15 cellular contexts compared by ENCODE assay signal in genomic region chr16:3935921-3936320, GRCh38. TPM values are rescaled to one million over a fixed set of nuclear protein-coding genes. Genes with fewer than 3 reads are reported as not detected.
DNase-seq lines count a peak whose midpoint lies in the region; ATAC-seq and TF ChIP-seq lines count a peak whose summit lies in the region.
"Had no signal": no experiment of that assay in that cellular context is flagged by ENCODE, and none has a peak within 500 bp of the region (broad histone marks: within the 10 kb centered on the region; RNA-seq: fewer than 3 reads in every experiment).

No MANE protein-coding gene starts in this region.

- peak overlapping the region; percentile 43; the same call in 1 of the 2 replicates for H2AFZ ChIP-seq in GM23338
- no peak overlapping the region for H2AFZ ChIP-seq in trophoblast cell (ENCODE audit: insufficient read depth, low read length, poor library complexity)

- no TSS peak for BruUV-seq in Panc1 (replicated peaks; lab: Mats Ljungman, UMichigan)

- H2BK5ac ChIP-seq in trophoblast cell (ENCODE audit: low read depth, low read length, poor library complexity): no peak overlapping the region

- in situ Hi-C loops in Panc1 (cut with HindIII; ENCODE audit: low pct_unique_long_range_greater_than_20kb, low sequenced_read_pairs): no loop called here

- H3K4me3 Mint-ChIP-seq in GM23338: no peak overlapping the region
- H3K4me3 Mint-ChIP-seq: CD8-positive, alpha-beta memory T cell; IgD-negative memory B cell had no signal

- H3K4me3 ChIP-seq in GM23338 (no peak overlapping the region), Panc1 (ENCODE audit: low read depth in 2 of 2, low read length in 2 of 2) (no peak overlapping the region), lower lobe of right lung (no peak overlapping the region), trophoblast cell (ENCODE audit: low read depth, low read length) (no peak overlapping the region), upper lobe of left lung (no peak overlapping the region), testis (no peak overlapping the region)
- H3K4me3 ChIP-seq: BLaER1 had no signal

- H3K9me3 ChIP-seq in Panc1 (ENCODE audit: control insufficient read depth, insufficient read depth, low read depth, low read length) (no peaks in the 10 kb centered on the region), lower lobe of right lung (no peaks in the 10 kb centered on the region), trophoblast cell (ENCODE audit: insufficient read depth, low read depth, low read length) (no peaks in the 10 kb centered on the region), upper lobe of left lung (no peaks in the 10 kb centered on the region), testis (no peaks in the 10 kb centered on the region)
- H3K9me3 ChIP-seq: BLaER1, Caco-2 had no signal

- H4K8ac ChIP-seq in trophoblast cell (ENCODE audit: low read depth, low read length): no peak overlapping the region

- H3K23ac ChIP-seq in trophoblast cell (ENCODE audit: low read length): no peak overlapping the region

- POLR2A ChIA-PET in Panc1 (lab: Charles Lee): no interaction called here

- H3K27ac ChIP-seq in GM23338 (ENCODE audit: low read depth) (no peak overlapping the region), Panc1 (ENCODE audit: low read length) (peak overlapping the region; percentile 81; the same call in 1 of the 2 replicates), lower lobe of right lung (no peak overlapping the region), trophoblast cell (ENCODE audit: low read depth, low read length) (no peak overlapping the region), upper lobe of left lung (no peak overlapping the region), testis (no peak overlapping the region)
- H3K27ac ChIP-seq: BLaER1 had no signal

- no peaks in the 10 kb centered on the region; the same call in 2 of the 3 replicates for H3K36me3 Mint-ChIP-seq in GM23338 (ENCODE audit: low read depth)
- H3K36me3 Mint-ChIP-seq: CD8-positive, alpha-beta memory T cell; IgD-negative memory B cell had no signal

- H3K4me1 ChIP-seq in GM23338 (ENCODE audit: insufficient read depth) (peaks cover 5% of the 10 kb centered on the region), Panc1 (ENCODE audit: control insufficient read depth, insufficient read depth, low read length) (peaks cover 29% of the 10 kb centered on the region), lower lobe of right lung (peaks cover 12% of the 10 kb centered on the region), trophoblast cell (ENCODE audit: control insufficient read depth in 1 of 2, insufficient read depth in 2 of 2, low read length in 2 of 2) (peaks cover 5 to 10% of the 10 kb centered on the region in 2 experiments), upper lobe of left lung (peaks cover 9 to 14% (median 12%) of the 10 kb centered on the region in 4 donors), testis (no peaks in the 10 kb centered on the region)

- TF ChIP-seq CTCF in GM23338 (conservative IDR thresholded peaks at IDR 0.05; ENCODE audit: low read depth in 2 of 2) (no peak), Panc1 (IDR thresholded peaks at IDR 0.05) (no peak), lower lobe of right lung (IDR thresholded peaks at IDR 0.05) (no peak), upper lobe of left lung (IDR thresholded peaks at IDR 0.05) (no peak), testis (IDR thresholded peaks at IDR 0.05) (no peak)

- H3K14ac ChIP-seq in trophoblast cell (ENCODE audit: low read length): no peak overlapping the region

- peaks cover 4% of the 10 kb centered on the region for H3K27me3 Mint-ChIP-seq in GM23338 (ENCODE audit: insufficient read depth, low read depth, poor library complexity)

- TF ChIP-seq POLR2A in upper lobe of left lung (IDR thresholded peaks at IDR 0.05) (no peak), testis (IDR thresholded peaks at IDR 0.05) (no peak)

- no peaks in the 10 kb centered on the region for H3K9me3 Mint-ChIP-seq in GM23338
- H3K9me3 Mint-ChIP-seq: CD8-positive, alpha-beta memory T cell had no signal

- CTCF ChIA-PET in Panc1 (lab: Charles Lee): no interaction called here

- no peak overlapping the region for H3K4me2 ChIP-seq in GM23338
- H3K4me2 ChIP-seq in trophoblast cell (ENCODE audit: low read length): no peak overlapping the region

- H3K27me3 ChIP-seq in GM23338 (ENCODE audit: insufficient read depth): no peaks in the 10 kb centered on the region
- no peaks in the 10 kb centered on the region for H3K27me3 ChIP-seq in Panc1 (ENCODE audit: control insufficient read depth, insufficient read depth, low read length)
- no peaks in the 10 kb centered on the region for H3K27me3 ChIP-seq in lower lobe of right lung (ENCODE audit: low read depth)
- no peaks in the 10 kb centered on the region for H3K27me3 ChIP-seq in trophoblast cell (ENCODE audit: insufficient read depth, low read length)
- no peaks in the 10 kb centered on the region for H3K27me3 ChIP-seq in upper lobe of left lung
- no peaks in the 10 kb centered on the region for H3K27me3 ChIP-seq in testis
- H3K27me3 ChIP-seq: BLaER1 had no signal

- ATAC-seq in GM23338: no peak
- ATAC-seq in Panc1: no peak
- ATAC-seq in lower lobe of right lung: no peak
- no peak for ATAC-seq in GM18907 (IDR thresholded peaks at IDR 0.05; ENCODE audit: unreplicated experiment)
- ATAC-seq in upper lobe of left lung (ENCODE audit: low FRiP score in 2 of 2): no peak
- ATAC-seq in GM21367 (IDR thresholded peaks at IDR 0.05; ENCODE audit: unreplicated experiment): no peak

- peak overlapping the region; percentile 4 for H2AK5ac ChIP-seq in trophoblast cell (ENCODE audit: low read length)

- DNase-seq in GM23338 (ENCODE audit: low spot score) (no peak), Panc1 (ENCODE audit: low read depth, low spot score) (no peak), lower lobe of right lung (peak; percentile 31), trophoblast cell (no peak), upper lobe of left lung (no peak), testis (no peak)
- DNase-seq: 8988T; AML-193; Caco-2; CD8-positive, alpha-beta memory T cell; DMS53 had no signal

- no peak for TF ChIP-seq EP300 in upper lobe of left lung (IDR thresholded peaks at IDR 0.05)

- WGBS in trophoblast cell (ENCODE audit: extremely low coverage, insufficient coverage, insufficient read length): no CpG with 5 or more reads among the region's 4 CpGs
- WGBS in upper lobe of left lung, 2 donors: 83 to 100% methylated on average over 1 to 4 of the region's 4 CpGs
- WGBS in testis, 2 donors: 95 to 100% methylated on average over 1 to 4 of the region's 4 CpGs

- H3K9me2 ChIP-seq in GM23338 (ENCODE audit: insufficient read depth): no peaks in the 10 kb centered on the region

- no peak overlapping the region for H3K18ac ChIP-seq in trophoblast cell (ENCODE audit: low read length)

- H3K27ac Mint-ChIP-seq in GM23338: no peak overlapping the region
- H3K27ac Mint-ChIP-seq: IgD-negative memory B cell had no signal

- H3K79me1 ChIP-seq in trophoblast cell (ENCODE audit: low read length): peaks cover 2% of the 10 kb centered on the region

- no peak overlapping the region for H4K12ac ChIP-seq in trophoblast cell (ENCODE audit: low read depth, low read length)

- H3K4ac ChIP-seq in trophoblast cell (ENCODE audit: low read depth, low read length): no peak overlapping the region

- no peak overlapping the region for H3K9ac ChIP-seq in trophoblast cell (ENCODE audit: low read length)
- H3K9ac ChIP-seq: BLaER1 had no signal

- H3K4me1 Mint-ChIP-seq in GM23338: peaks cover 4% of the 10 kb centered on the region; the same call in 2 of the 3 replicates

- 0 out of 2 replicates have a peak, but pooled peaks cover 2% of the 10 kb centered on the region for H3F3A ChIP-seq in GM23338 (replicated peaks; ENCODE audit: low read depth)

- H4K20me1 ChIP-seq in GM23338 (replicated peaks; ENCODE audit: insufficient read depth): no peaks in the 10 kb centered on the region
- H4K20me1 ChIP-seq: BLaER1 had no signal

- H3K79me2 ChIP-seq in GM23338 (replicated peaks; ENCODE audit: insufficient read depth) (no peaks in the 10 kb centered on the region), trophoblast cell (ENCODE audit: control insufficient read depth, insufficient read depth, low read length, poor library complexity) (no peaks in the 10 kb centered on the region)

- H2BK120ac ChIP-seq in trophoblast cell (ENCODE audit: insufficient read depth, low read length, poor library complexity): no peak overlapping the region

- intact Hi-C loops in Panc1 (cut with micrococcal nuclease; ENCODE audit: unreplicated experiment): no loop called here
- intact Hi-C loops in lower lobe of right lung (cut with DNase I): no loop called here
- intact Hi-C loops in testis (cut with DNase I; ENCODE audit: low total_unique reads): no loop called here

- no peak overlapping the region for H4K91ac ChIP-seq in trophoblast cell (ENCODE audit: low read depth, low read length)

- no peaks in the 10 kb centered on the region for H3K36me3 ChIP-seq in GM23338 (ENCODE audit: insufficient read depth)
- no peaks in the 10 kb centered on the region for H3K36me3 ChIP-seq in Panc1 (ENCODE audit: control insufficient read depth, insufficient read depth, low read length)
- H3K36me3 ChIP-seq in lower lobe of right lung: no peaks in the 10 kb centered on the region
- no peaks in the 10 kb centered on the region for H3K36me3 ChIP-seq in trophoblast cell (ENCODE audit: control insufficient read depth in 1 of 2, insufficient read depth in 2 of 2, low read length in 2 of 2)
- H3K36me3 ChIP-seq in upper lobe of left lung: no peaks in the 10 kb centered on the region
- H3K36me3 ChIP-seq in testis (ENCODE audit: low read depth, missing control alignments): no peaks in the 10 kb centered on the region
- H3K36me3 ChIP-seq: BLaER1 had no signal

- H2BK12ac ChIP-seq in trophoblast cell (ENCODE audit: low read length): no peak overlapping the region

RNA-seq across cellular contexts. Expression of gene CREBBP, which starts 55.4 kb away (rescaled TPM):
- total RNA-seq in GM23338 (2014; rRNA removed; shearing (Covaris generic)): 42.7 and 54.8 TPM in 2 replicates
- polyA plus RNA-seq in GM23338 (2016; fragmentation: Nextera tagmentation; extraction: Ambion mirVana): 36.9 and 38.1 TPM in 2 replicates
- 60.2 TPM for total RNA-seq in Panc1 (2021; ENCODE audit: unreplicated experiment)
- polyA plus RNA-seq in Panc1 (2012; ENCODE audit: insufficient read length): 52.0 TPM
- 78.3 TPM for total RNA-seq in lower lobe of right lung
- 31.9 and 34.3 TPM in 2 replicates for polyA plus RNA-seq in trophoblast cell (2013)
- 100 to 1,000 TPM in 3 of 6 donors, 10 to 100 TPM in 3; 54.1 to 175 (median 99.2) TPM for total RNA-seq in upper lobe of left lung
- total RNA-seq in testis: 100 to 1,000 TPM; 141 to 185 TPM
- polyA plus RNA-seq in testis (ENCODE audit: insufficient read depth, low read depth, low replicate concordance): 86.0 TPM
